In the genomic region with DNA sequence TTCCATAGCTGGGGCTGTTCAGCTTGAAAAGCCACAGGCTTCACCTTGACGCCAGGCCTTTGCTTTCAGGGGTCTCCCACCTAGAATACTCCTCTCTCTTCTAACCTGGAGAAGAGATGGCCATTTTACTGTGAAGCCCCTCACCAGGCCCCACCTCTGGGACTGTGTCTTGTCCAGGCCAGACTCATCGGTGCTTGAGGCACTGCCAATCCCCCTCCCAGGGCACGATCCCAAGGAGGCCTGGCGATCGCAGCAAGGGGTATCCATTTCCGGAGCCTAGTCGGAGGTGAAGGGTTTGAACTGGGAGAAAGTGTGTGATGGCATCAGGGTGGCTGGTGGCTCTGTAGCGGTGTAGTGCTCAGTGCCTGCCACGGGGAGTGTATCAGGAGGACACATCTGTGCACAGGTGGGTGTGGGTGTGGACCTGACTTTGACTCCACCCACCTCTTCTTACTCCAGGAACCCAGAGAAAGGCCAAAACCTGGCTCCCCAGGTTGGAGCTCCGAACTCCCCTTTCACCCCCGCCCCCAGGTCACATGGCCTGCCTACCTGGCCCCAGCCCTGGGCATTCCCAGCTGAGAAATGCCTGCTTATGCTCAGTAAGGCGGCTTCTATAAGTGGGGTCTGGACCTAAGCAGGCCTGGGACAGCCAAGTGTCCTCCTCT, we compare ENCODE assay signal across 17 cellular contexts. TPM values are rescaled to one million over a fixed set of nuclear protein-coding genes. Genes with fewer than 3 reads are reported as not detected.
"Had no signal": no experiment of that assay in that cellular context is flagged by ENCODE, and none has a peak within 500 bp of the region (broad histone marks: within the 10 kb centered on the region; RNA-seq: fewer than 3 reads in every experiment).

No MANE protein-coding gene starts in this region.

- ATAC-seq: activated naive CD4-positive, alpha-beta T cell treated with anti-CD3 and anti-CD28 coated beads, Interleukin-2, amount 50 U/mL, for 72 hours; effector memory CD8-positive, alpha-beta T cell; gastrocnemius medialis; heart left ventricle; left cardiac atrium; pancreas; stimulated activated naive CD8-positive, alpha-beta T cell treated with anti-CD3 and anti-CD28 coated beads, Interleukin-15, amount 100 ng/mL, for 72 hours had no signal

- H3K27ac ChIP-seq: epithelial cell of prostate, heart left ventricle, pancreas, SJSA1, testis, upper lobe of left lung had no signal

- H3K9me3 ChIP-seq: gastrocnemius medialis, heart left ventricle, pancreas, SJSA1, testis, upper lobe of left lung had no signal

- H3K36me3 ChIP-seq: heart left ventricle, pancreas, SJSA1, upper lobe of left lung had no signal

- H3K4me3 ChIP-seq: gastrocnemius medialis, heart left ventricle, lung, pancreas, SJSA1, testis, upper lobe of left lung had no signal

- H3K27me3 ChIP-seq: gastrocnemius medialis, heart left ventricle, pancreas, SJSA1, testis, upper lobe of left lung had no signal

- H3K4me1 ChIP-seq: pancreas, SJSA1, testis had no signal

- DNase-seq: activated CD4-positive, CD25-positive, alpha-beta regulatory T cell treated with anti-CD3 and anti-CD28 coated beads, Interleukin-2, amount 50 U/mL, for 72 hours; amniotic stem cell; effector memory CD8-positive, alpha-beta T cell; retina; small intestine had no signal

RNA-seq across cellular contexts. Expression of gene ENHO, which starts 27.4 kb away (rescaled TPM):
- total RNA-seq: fibroblast of lung, SJSA1 had no signal
- polyA plus RNA-seq: fibroblast of lung had no signal

RNA-seq across cellular contexts. Expression of gene CNTFR, which starts 39.4 kb away (rescaled TPM):
- total RNA-seq: fibroblast of lung, SJSA1 had no signal
- polyA plus RNA-seq: fibroblast of lung had no signal
